In the genomic region with DNA sequence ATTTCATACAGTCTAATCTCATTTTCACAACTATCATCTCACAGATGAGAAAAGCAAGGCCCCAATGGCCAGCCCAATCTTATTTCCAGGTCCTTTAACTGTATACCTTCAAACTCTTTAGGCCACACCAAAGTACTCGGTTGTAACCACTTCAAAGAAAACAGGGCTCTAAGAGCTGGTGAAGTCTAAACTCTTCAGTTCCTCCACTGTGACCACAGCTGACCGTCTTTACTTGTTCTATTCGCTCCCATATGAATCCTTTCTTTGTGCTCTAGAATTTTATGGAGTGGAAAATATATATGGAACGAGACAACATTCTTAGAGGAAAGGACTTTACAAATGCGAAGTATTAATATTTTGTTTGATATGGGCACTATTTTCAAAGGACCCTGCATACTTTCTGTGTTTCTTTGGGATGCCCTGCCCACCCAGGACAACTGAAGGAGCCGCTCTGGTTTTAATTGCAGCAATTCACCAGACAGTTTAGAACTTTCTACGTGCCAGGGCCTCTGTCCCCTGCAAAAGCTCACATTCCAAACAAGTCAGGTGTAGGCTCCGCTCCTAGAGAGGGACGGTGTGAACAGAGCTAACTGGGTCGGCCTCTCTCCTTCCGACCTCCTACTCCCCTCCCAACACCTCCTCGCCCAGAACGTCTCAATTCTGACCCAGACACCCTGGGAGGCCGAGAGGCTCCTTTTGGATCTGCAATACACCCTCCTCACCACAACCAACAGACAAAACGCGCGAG, we compare ENCODE assay signal across 8 cellular contexts. TPM values are rescaled to one million over a fixed set of nuclear protein-coding genes. Genes with fewer than 3 reads are reported as not detected.
DNase-seq lines count a peak whose midpoint lies in the region; ATAC-seq and TF ChIP-seq lines count a peak whose summit lies in the region.

No MANE protein-coding gene starts in this region.

- H3K36me3 Mint-ChIP-seq in activated naive CD4-positive, alpha-beta T cell treated with anti-CD3 and anti-CD28 coated beads for 36 hours (ENCODE audit: low read depth), result no peaks in the 10 kb centered on the region

- H2AFZ ChIP-seq in neuron (ENCODE audit: low read depth, low read length), result peak overlapping the region; percentile 84

- H3K4me3 ChIP-seq in esophagus (ENCODE audit: low read depth in 1 of 2, low read length in 2 of 2), result peak overlapping the region; percentile 71 to 92
- H3K4me3 ChIP-seq in neuron (ENCODE audit: low read length), result peak overlapping the region; percentile 88

- no peak for DNase-seq in activated naive CD4-positive, alpha-beta T cell treated with anti-CD3 and anti-CD28 coated beads for 36 hours
- no peak for DNase-seq in activated naive CD4-positive, alpha-beta T cell treated with anti-CD3 and anti-CD28 coated beads, Interleukin-2, amount 50 U/mL, for 16 hours
- DNase-seq in RWPE1 (ENCODE audit: low spot score), result no peak
- no peak for DNase-seq in NCI-H345 treated with DMSO at 0.1 percent for 48 hours (lab: John Stamatoyannopoulos, UW; ENCODE audit: unreplicated experiment)
- DNase-seq in NCI-H345 (lab: John Stamatoyannopoulos, UW), result no peak

- H3K27me3 ChIP-seq in esophagus (ENCODE audit: control insufficient read depth in 1 of 2, insufficient read depth in 2 of 2, low read length in 2 of 2) (no peaks in the 10 kb centered on the region), neuron (ENCODE audit: insufficient read depth, low read length) (no peaks in the 10 kb centered on the region)

- no peaks in the 10 kb centered on the region for H3K9me3 Mint-ChIP-seq in activated naive CD4-positive, alpha-beta T cell treated with anti-CD3 and anti-CD28 coated beads for 36 hours

- POLR2A ChIA-PET in RWPE1 (lab: Yijun Ruan, JAX; ENCODE audit: low non-redundant PET), result interaction anchor here (0.6 to 2.1 kb wide), 7 partner anchors 8 to 38 kb away, joined by 3 to 14 read pairs (median 6); partner anchors contain the start of gene IER5

- H3K4me1 ChIP-seq in esophagus (ENCODE audit: control insufficient read depth in 2 of 2, insufficient read depth in 2 of 2, low read length in 1 of 2) (peaks cover 2 to 6% of the 10 kb centered on the region in 2 donors), neuron (ENCODE audit: insufficient read depth, low read length) (peaks cover 36% of the 10 kb centered on the region)

- intact Hi-C loops in activated naive CD4-positive, alpha-beta T cell treated with anti-CD3 and anti-CD28 coated beads for 36 hours (cut with micrococcal nuclease), result no loop called here

- peak overlapping the region; percentile 80 for H3K4me3 Mint-ChIP-seq in activated naive CD4-positive, alpha-beta T cell treated with anti-CD3 and anti-CD28 coated beads for 36 hours

- WGBS in esophagus, 2 donors, result 29% methylated on average over 17 of the region's 17 CpGs

- H3K36me3 ChIP-seq in esophagus (ENCODE audit: control insufficient read depth in 2 of 2, insufficient read depth in 2 of 2, low read length in 1 of 2), result no peaks in the 10 kb centered on the region
- H3K36me3 ChIP-seq in neuron (ENCODE audit: insufficient read depth, low read length), result no peaks in the 10 kb centered on the region

- CTCF ChIA-PET in activated naive CD4-positive, alpha-beta T cell treated with anti-CD3 and anti-CD28 coated beads for 36 hours (lab: Charles Lee), result interaction anchor here (1.2 to 9.5 kb wide), 5 partner anchors 9 to 39 kb away, joined by 3 to 63 read pairs (median 8); no protein-coding TSS in a partner anchor
- CTCF ChIA-PET in RWPE1 (lab: Yijun Ruan, JAX), result interaction anchor here (0.6 to 8.1 kb wide), 10 partner anchors 11 to 260 kb away, joined by 3 to 63 read pairs (median 4); no protein-coding TSS in a partner anchor

- ATAC-seq in GM21515 (IDR thresholded peaks at IDR 0.05; ENCODE audit: unreplicated experiment), result no peak

- H3K27ac ChIP-seq in RWPE1 (peak overlapping the region; percentile 91), esophagus (ENCODE audit: low read depth in 2 of 2, low read length in 1 of 2) (peak overlapping the region; percentile 84 to 93)

- TF ChIP-seq CTCF in RWPE1 (conservative IDR thresholded peaks at IDR 0.05; ENCODE audit: low read depth), result no peak

- peak overlapping the region; percentile 63 for H3K27ac Mint-ChIP-seq in activated naive CD4-positive, alpha-beta T cell treated with anti-CD3 and anti-CD28 coated beads for 36 hours

- H3K27me3 Mint-ChIP-seq in activated naive CD4-positive, alpha-beta T cell treated with anti-CD3 and anti-CD28 coated beads for 36 hours (ENCODE audit: low read depth), result peaks cover 11% of the 10 kb centered on the region

- peaks cover 80% of the 10 kb centered on the region for H3K4me1 Mint-ChIP-seq in activated naive CD4-positive, alpha-beta T cell treated with anti-CD3 and anti-CD28 coated beads for 36 hours (ENCODE audit: low read depth)

- H3K9me3 ChIP-seq in esophagus (ENCODE audit: control insufficient read depth in 2 of 2, insufficient read depth in 1 of 2, low read depth in 1 of 2, low read length in 1 of 2) (no peaks in the 10 kb centered on the region), neuron (ENCODE audit: low read length) (no peaks in the 10 kb centered on the region)

RNA-seq across cellular contexts. Expression of gene IER5, which starts 15.7 kb away (rescaled TPM):
- total RNA-seq in activated naive CD4-positive, alpha-beta T cell treated with anti-CD3 and anti-CD28 coated beads for 36 hours, result 10 to 100 TPM; 33.5 to 34.4 TPM
- polyA plus RNA-seq in esophagus, result 10 to 100 TPM; 16.7 to 27.2 TPM
